In the genomic region with DNA sequence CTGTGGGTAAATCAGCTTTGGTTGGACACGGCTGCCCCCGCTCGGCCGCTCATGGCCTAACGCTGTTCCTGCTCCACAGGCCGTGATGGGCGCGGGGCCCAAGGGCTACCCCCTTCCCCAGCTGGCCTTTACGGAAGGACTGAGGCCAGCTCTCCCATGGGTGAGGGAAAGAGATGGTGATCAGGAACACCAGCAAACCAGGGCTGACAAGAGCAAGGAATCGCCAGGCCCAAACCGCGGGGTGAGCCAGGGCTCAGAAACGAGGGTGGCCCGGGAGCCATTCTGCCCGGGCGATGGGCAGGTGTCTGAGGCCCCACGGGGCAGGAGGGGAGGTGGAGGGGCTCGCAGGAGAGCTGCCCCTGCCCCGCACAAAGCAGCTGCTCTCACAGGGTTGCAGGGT, we compare ENCODE assay signal across 21 cellular contexts. TPM values are rescaled to one million over a fixed set of nuclear protein-coding genes. Genes with fewer than 3 reads are reported as not detected.
A peak's percentile ranks its signal among the peaks of the same experiment; 100 is the strongest.
DNase-seq lines count a peak whose midpoint lies in the region; ATAC-seq, FAIRE-seq and TF ChIP-seq lines count a peak whose summit lies in the region.
"Had no signal": no experiment of that assay in that cellular context is flagged by ENCODE, and none has a peak within 500 bp of the region (broad histone marks: within the 10 kb centered on the region; RNA-seq: fewer than 3 reads in every experiment).

No MANE protein-coding gene starts in this region.

- peaks cover 10% of the 10 kb centered on the region for H3K4me1 Mint-ChIP-seq in stimulated activated effector memory CD8-positive, alpha-beta T cell treated with anti-CD3 and anti-CD28 coated beads, Interleukin-12 subunit alpha, Interleukin-12 subunit beta, amount 100 ng/mL, for 72 hours

- TF ChIP-seq EP300 in HepG2 (IDR thresholded peaks at IDR 0.05; ENCODE audit: low read depth in 2 of 2, low read length in 2 of 2) (no peak), HepG2 (CRISPR knock-in tag; IDR thresholded peaks at IDR 0.05; ENCODE audit: borderline replicate concordance) (no peak)

- H4K20me1 ChIP-seq in HepG2 (ENCODE audit: insufficient read depth, low read length): no peaks in the 10 kb centered on the region

- no peak overlapping the region for H4K91ac ChIP-seq in neuronal stem cell (ENCODE audit: low read depth, low read length, poor library complexity)

- H2AFZ ChIP-seq in HepG2 (ENCODE audit: low read length) (no peak overlapping the region), neuronal stem cell (ENCODE audit: low read length) (no peak overlapping the region)

- H2BK15ac ChIP-seq in neuronal stem cell (ENCODE audit: low read length): no peak overlapping the region

- H3K14ac ChIP-seq in neuronal stem cell (ENCODE audit: low read length): no peak overlapping the region

- no peak overlapping the region for H4K8ac ChIP-seq in neuronal stem cell (ENCODE audit: low read depth, low read length)

- H3K9me3 Mint-ChIP-seq in stimulated activated effector memory CD8-positive, alpha-beta T cell treated with anti-CD3 and anti-CD28 coated beads, Interleukin-12 subunit alpha, Interleukin-12 subunit beta, amount 100 ng/mL, for 72 hours: peaks cover 3% of the 10 kb centered on the region
- H3K9me3 Mint-ChIP-seq: CD8-positive, alpha-beta T cell had no signal

- no peak for TF ChIP-seq POLR2A in right lobe of liver (IDR thresholded peaks at IDR 0.05)
- TF ChIP-seq POLR2A in HepG2 (IDR thresholded peaks at IDR 0.05; ENCODE audit: insufficient read depth in 1 of 2, low read depth in 2 of 2, low read length in 2 of 2): no peak

- POLR2A ChIA-PET in HepG2 (lab: Yijun Ruan, JAX): no interaction called here

- no peak for TF ChIP-seq RAD21 in HepG2 (CRISPR knock-in tag; IDR thresholded peaks at IDR 0.05)

- no peak overlapping the region for H3K27ac Mint-ChIP-seq in stimulated activated effector memory CD8-positive, alpha-beta T cell treated with anti-CD3 and anti-CD28 coated beads, Interleukin-12 subunit alpha, Interleukin-12 subunit beta, amount 100 ng/mL, for 72 hours
- H3K27ac Mint-ChIP-seq: CD8-positive, alpha-beta T cell had no signal

- peaks cover 11% of the 10 kb centered on the region for H3K79me2 ChIP-seq in HepG2 (ENCODE audit: insufficient read depth, low read length)

- H3K9ac ChIP-seq in HepG2 (ENCODE audit: insufficient read depth, low read depth, low read length) (no peak overlapping the region), neuronal stem cell (ENCODE audit: low read depth, low read length, poor library complexity) (no peak overlapping the region)
- H3K9ac ChIP-seq: SK-N-SH had no signal

- no peaks in the 10 kb centered on the region for H3K27me3 ChIP-seq in right lobe of liver
- no peaks in the 10 kb centered on the region for H3K27me3 ChIP-seq in HepG2 (ENCODE audit: control insufficient read depth in 1 of 2, insufficient read depth in 2 of 2, low read length in 2 of 2)
- H3K27me3 ChIP-seq in neuronal stem cell (ENCODE audit: control insufficient read depth in 3 of 3, insufficient read depth in 3 of 3, low read depth in 1 of 3, low read length in 3 of 3): no peaks in the 10 kb centered on the region
- no peaks in the 10 kb centered on the region for H3K27me3 ChIP-seq in aorta (ENCODE audit: control insufficient read depth in 1 of 2, insufficient read depth in 2 of 2, low read length in 1 of 2)
- H3K27me3 ChIP-seq: BE2C had no signal

- no TSS peak for BruUV-seq in HepG2 (replicated peaks; lab: Mats Ljungman, UMichigan)

- H3K27ac ChIP-seq in right lobe of liver: no peak overlapping the region
- no peak overlapping the region for H3K27ac ChIP-seq in HepG2 (ENCODE audit: extremely low read length, insufficient read depth, low read length)
- H3K27ac ChIP-seq in neuronal stem cell (replicated peaks; ENCODE audit: low read length): no peak overlapping the region
- no peak overlapping the region for H3K27ac ChIP-seq in aorta (ENCODE audit: low read depth in 1 of 2, low read length in 2 of 2)

- H3K4ac ChIP-seq in neuronal stem cell (ENCODE audit: low read length): no peak overlapping the region

- WGBS in right lobe of liver (ENCODE audit: insufficient coverage, low coverage, low lambda C conversion rate, missing lambda C conversion rate): no CpG with 5 or more reads among the region's 19 CpGs
- WGBS in HepG2 (ENCODE audit: low lambda C conversion rate): 99% methylated on average over 12 of the region's 19 CpGs
- no CpG with 5 or more reads among the region's 19 CpGs for WGBS in neuronal stem cell (ENCODE audit: extremely low coverage in 2 of 2, insufficient read length in 2 of 2, insufficient replicate concordance in 1 of 2), 2 donors
- WGBS in aorta, 2 donors: 97% methylated on average over 19 of the region's 19 CpGs

- H3K18ac ChIP-seq in neuronal stem cell (ENCODE audit: low read length): no peak overlapping the region

- H3K9me3 ChIP-seq in right lobe of liver (no peaks in the 10 kb centered on the region), HepG2 (ENCODE audit: low read length) (no peaks in the 10 kb centered on the region), neuronal stem cell (replicated peaks in 1 of 2; ENCODE audit: control insufficient read depth in 2 of 2, insufficient read depth in 1 of 2, low read depth in 1 of 2, low read length in 2 of 2) (no peaks in the 10 kb centered on the region), aorta (ENCODE audit: control insufficient read depth, low read length) (no peaks in the 10 kb centered on the region)
- H3K9me3 ChIP-seq: BE2C, SK-N-SH had no signal

- no peak for FAIRE-seq in HepG2 (lab: Jason Lieb, UNC)
- FAIRE-seq: A204.1, GM12878, RCC 7860 had no signal

- H2BK5ac ChIP-seq in neuronal stem cell (ENCODE audit: low read length): peak overlapping the region; percentile 44

- no peak overlapping the region for H2BK12ac ChIP-seq in neuronal stem cell (ENCODE audit: low read length)

- intact Hi-C loops in right lobe of liver (cut with DNase I) (no loop called here), HepG2 (cut with micrococcal nuclease; ENCODE audit: unreplicated experiment) (no loop called here), left ventricle myocardium superior (cut with micrococcal nuclease) (no loop called here), aorta (cut with DNase I) (no loop called here)

- H3K4me1 ChIP-seq in right lobe of liver: no peaks in the 10 kb centered on the region
- H3K4me1 ChIP-seq in HepG2 (ENCODE audit: insufficient read depth, low read length): no peaks in the 10 kb centered on the region
- H3K4me1 ChIP-seq in neuronal stem cell (ENCODE audit: control insufficient read depth in 2 of 2, insufficient read depth in 1 of 2, low read depth in 1 of 2, low read length in 2 of 2): no peaks in the 10 kb centered on the region
- no peaks in the 10 kb centered on the region for H3K4me1 ChIP-seq in aorta (ENCODE audit: control insufficient read depth in 1 of 2, insufficient read depth in 2 of 2, low read length in 2 of 2)
- H3K4me1 ChIP-seq: BE2C had no signal

- TF ChIP-seq CTCF in right lobe of liver (IDR thresholded peaks at IDR 0.05) (no peak), HepG2 (CRISPR knock-in tag; IDR thresholded peaks at IDR 0.05) (no peak)

- H3K4me2 ChIP-seq in HepG2 (ENCODE audit: low read depth, low read length): no peak overlapping the region
- H3K4me2 ChIP-seq in neuronal stem cell (ENCODE audit: insufficient read depth, low read length, poor library complexity, severe bottlenecking): no peak overlapping the region
- H3K4me2 ChIP-seq: SK-N-SH had no signal

- H3K4me3 Mint-ChIP-seq in stimulated activated effector memory CD8-positive, alpha-beta T cell treated with anti-CD3 and anti-CD28 coated beads, Interleukin-12 subunit alpha, Interleukin-12 subunit beta, amount 100 ng/mL, for 72 hours: no peak overlapping the region
- H3K4me3 Mint-ChIP-seq: CD8-positive, alpha-beta T cell had no signal

- in situ Hi-C loops in HepG2 (cut with HindIII; ENCODE audit: extremely low pct_ligation_motif_present, low pct_unique_long_range_greater_than_20kb): no loop called here
- in situ Hi-C loops in KBM-7 (cut with MboI; ENCODE audit: low pct_unique_long_range_greater_than_20kb, low sequenced_read_pairs): no loop called here

- H3K36me3 ChIP-seq in right lobe of liver (no peaks in the 10 kb centered on the region), HepG2 (replicated peaks in 1 of 2; ENCODE audit: control insufficient read depth in 1 of 2, insufficient read depth in 2 of 2, low read length in 2 of 2) (peaks cover 9 to 22% of the 10 kb centered on the region in 2 experiments; a peak in 3 of 5 replicates), neuronal stem cell (replicated peaks in 1 of 2; ENCODE audit: control insufficient read depth in 2 of 2, insufficient read depth in 2 of 2, low read length in 2 of 2) (peaks cover 8 to 13% of the 10 kb centered on the region in 2 donors), aorta (ENCODE audit: control insufficient read depth in 1 of 2, insufficient read depth in 2 of 2, low read length in 1 of 2) (no peaks in the 10 kb centered on the region)
- H3K36me3 ChIP-seq: BE2C had no signal

- H3K4me3 ChIP-seq in right lobe of liver (no peak overlapping the region), HepG2 (replicated peaks in 1 of 3; ENCODE audit: insufficient read depth in 1 of 3, low read depth in 2 of 3, low read length in 3 of 3) (no peak overlapping the region), neuronal stem cell (ENCODE audit: low read length in 2 of 2) (no peak overlapping the region), aorta (ENCODE audit: low read length in 2 of 2) (no peak overlapping the region)
- H3K4me3 ChIP-seq: GM12878 had no signal

- DNase-seq in right lobe of liver: peak in 1 of 3 donors; percentile 38
- no peak for DNase-seq in HepG2 (ENCODE audit: low spot score)
- peak; percentile 27 for DNase-seq in left ventricle myocardium superior
- no peak for DNase-seq in neuronal stem cell (ENCODE audit: low spot score)
- DNase-seq in aorta: peak; percentile 44 to 59
- DNase-seq in KBM-7: no peak
- DNase-seq in stimulated activated effector memory CD8-positive, alpha-beta T cell treated with anti-CD3 and anti-CD28 coated beads, Interleukin-12 subunit alpha, Interleukin-12 subunit beta, amount 100 ng/mL, for 72 hours (ENCODE audit: low spot score in 2 of 2): no peak
- no peak for DNase-seq in HCEC 1CT
- DNase-seq: BE2C; Calu3; CD8-positive, alpha-beta T cell; GF-D8; NCI-H1105; NCI-H1694 treated with DMSO at 0.1 percent for 48 hours; NCI-H510A treated with DMSO at 0.1 percent for 48 hours; NCI-H774; SHP77; SK-N-SH had no signal

- ATAC-seq in right lobe of liver: peak in 3 of 4 donors; percentile 25 to 50 (median 30)
- ATAC-seq in HepG2: no peak
- ATAC-seq in left ventricle myocardium superior: no peak
- no peak for ATAC-seq in aorta (ENCODE audit: low FRiP score)
- ATAC-seq in stimulated activated effector memory CD8-positive, alpha-beta T cell treated with anti-CD3 and anti-CD28 coated beads, Interleukin-12 subunit alpha, Interleukin-12 subunit beta, amount 100 ng/mL, for 72 hours: no peak
- ATAC-seq: CD8-positive, alpha-beta T cell; GM12878 had no signal

- no peak overlapping the region for H3K23ac ChIP-seq in neuronal stem cell (ENCODE audit: low read depth, low read length, poor library complexity)

- peaks cover 29% of the 10 kb centered on the region for H3K36me3 Mint-ChIP-seq in stimulated activated effector memory CD8-positive, alpha-beta T cell treated with anti-CD3 and anti-CD28 coated beads, Interleukin-12 subunit alpha, Interleukin-12 subunit beta, amount 100 ng/mL, for 72 hours
- H3K36me3 Mint-ChIP-seq: CD8-positive, alpha-beta T cell had no signal

- CTCF ChIA-PET in HepG2 (lab: Yijun Ruan, JAX; ENCODE audit: low intra/inter-chr PET ratio, low total read pairs): no interaction called here

- peaks cover 18% of the 10 kb centered on the region for H3K79me1 ChIP-seq in neuronal stem cell (ENCODE audit: low read depth, low read length)

- no peak overlapping the region for H2BK120ac ChIP-seq in neuronal stem cell (ENCODE audit: low read depth, low read length)

- no peak overlapping the region for H2AK5ac ChIP-seq in neuronal stem cell (ENCODE audit: low read depth, low read length)

RNA-seq across cellular contexts. Expression of a gene that starts 26.6 kb away (rescaled TPM):
- total RNA-seq in right lobe of liver: 10 to 100 TPM in 4 of 6 experiments, 1 to 10 TPM in 2; 7.0 to 26.4 (median 11.9) TPM
- 15.2 and 19.7 TPM in 2 replicates for total RNA-seq in HepG2 (2016; rRNA removed; fragmentation: Illumina TruSeq; extraction: Trizol)
- total RNA-seq in HepG2 (2016; cell fraction: cytosol; rRNA removed; fragmentation: Illumina TruSeq; extraction: Trizol; ENCODE audit: low read depth): 11.8 and 14.0 TPM in 2 replicates
- 14.3 and 19.8 TPM in 2 replicates for total RNA-seq in HepG2 (2016; cell fraction: insoluble cytoplasmic fraction; rRNA removed; fragmentation: Illumina TruSeq; extraction: Trizol)
- total RNA-seq in HepG2 (2016; cell fraction: membrane; rRNA removed; fragmentation: Illumina TruSeq; extraction: Trizol): 22.2 and 30.5 TPM in 2 replicates
- total RNA-seq in HepG2 (2016; cell fraction: nucleus; rRNA removed; fragmentation: Illumina TruSeq; extraction: Trizol): 13.6 and 15.7 TPM in 2 replicates
- polyA plus RNA-seq in HepG2 (2011; rRNA removed): 12.7 and 16.4 TPM in 2 replicates
- 14.9 and 19.2 TPM in 2 replicates for polyA plus RNA-seq in HepG2 (2011; cell fraction: cytosol; rRNA removed)
- 55.4 and 63.5 TPM in 2 replicates for polyA plus RNA-seq in HepG2 (2011; cell fraction: nucleus; rRNA removed)
- polyA plus RNA-seq in HepG2 (2012): 10.5 and 10.7 TPM in 2 replicates
- 9.9 and 11.3 TPM in 2 replicates for polyA plus RNA-seq in HepG2 (2016; cell fraction: cytosol; fragmentation: Illumina TruSeq; extraction: Trizol; ENCODE audit: low read depth)
- 17.5 and 21.3 TPM in 2 replicates for polyA plus RNA-seq in HepG2 (2016; cell fraction: insoluble cytoplasmic fraction; fragmentation: Illumina TruSeq; extraction: Trizol; ENCODE audit: low read depth)
- polyA plus RNA-seq in HepG2 (2016; cell fraction: membrane; fragmentation: Illumina TruSeq; extraction: Trizol; ENCODE audit: low read depth): 22.0 and 22.5 TPM in 2 replicates
- polyA plus RNA-seq in HepG2 (2016; cell fraction: nucleus; fragmentation: Illumina TruSeq; extraction: Trizol; ENCODE audit: insufficient read depth, low read depth): 36.9 and 39.6 TPM in 2 replicates
- 7.5 and 47.4 TPM in 2 replicates for polyA minus RNA-seq in HepG2 (2011; rRNA and poly(A)+ RNA removed; ENCODE audit: low replicate concordance)
- polyA minus RNA-seq in HepG2 (2011; cell fraction: cytosol; rRNA and poly(A)+ RNA removed): 11.5 and 13.4 TPM in 2 replicates
- 4.2 and 5.7 TPM in 2 replicates for polyA minus RNA-seq in HepG2 (2011; cell fraction: nucleus; rRNA and poly(A)+ RNA removed)
- total RNA-seq in left ventricle myocardium superior: 2.8 TPM
- 0.63 TPM for polyA plus RNA-seq in neuronal stem cell (2013, experiment 1 of 2)
- 0.66 TPM for polyA plus RNA-seq in neuronal stem cell (2013, experiment 2 of 2)
- total RNA-seq in aorta: 10 to 100 TPM in 1 of 2 donors, 1 to 10 TPM in 1; 4.5 to 11.2 TPM
- polyA plus RNA-seq in aorta: 1 to 10 TPM; 2.8 to 5.0 TPM

RNA-seq across cellular contexts. Expression of a gene that starts 45.5 kb away (rescaled TPM):
- 10 to 100 TPM; 24.3 to 43.1 (median 31.8) TPM for total RNA-seq in right lobe of liver
- 140 and 171 TPM in 2 replicates for total RNA-seq in HepG2 (2016; rRNA removed; fragmentation: Illumina TruSeq; extraction: Trizol)
- 81.0 and 93.7 TPM in 2 replicates for total RNA-seq in HepG2 (2016; cell fraction: cytosol; rRNA removed; fragmentation: Illumina TruSeq; extraction: Trizol; ENCODE audit: low read depth)
- 144 and 177 TPM in 2 replicates for total RNA-seq in HepG2 (2016; cell fraction: insoluble cytoplasmic fraction; rRNA removed; fragmentation: Illumina TruSeq; extraction: Trizol)
- 105 and 123 TPM in 2 replicates for total RNA-seq in HepG2 (2016; cell fraction: membrane; rRNA removed; fragmentation: Illumina TruSeq; extraction: Trizol)
- 76.5 and 85.9 TPM in 2 replicates for total RNA-seq in HepG2 (2016; cell fraction: nucleus; rRNA removed; fragmentation: Illumina TruSeq; extraction: Trizol)
- 153 and 155 TPM in 2 replicates for polyA plus RNA-seq in HepG2 (2011; rRNA removed)
- 116 and 139 TPM in 2 replicates for polyA plus RNA-seq in HepG2 (2011; cell fraction: cytosol; rRNA removed)
- polyA plus RNA-seq in HepG2 (2011; cell fraction: nucleus; rRNA removed): 105 and 133 TPM in 2 replicates
- polyA plus RNA-seq in HepG2 (2012): 91.5 and 117 TPM in 2 replicates
- polyA plus RNA-seq in HepG2 (2016; cell fraction: cytosol; fragmentation: Illumina TruSeq; extraction: Trizol; ENCODE audit: low read depth): 71.0 and 75.6 TPM in 2 replicates
- 158 and 167 TPM in 2 replicates for polyA plus RNA-seq in HepG2 (2016; cell fraction: insoluble cytoplasmic fraction; fragmentation: Illumina TruSeq; extraction: Trizol; ENCODE audit: low read depth)
- polyA plus RNA-seq in HepG2 (2016; cell fraction: membrane; fragmentation: Illumina TruSeq; extraction: Trizol; ENCODE audit: low read depth): 89.5 and 100 TPM in 2 replicates
- polyA plus RNA-seq in HepG2 (2016; cell fraction: nucleus; fragmentation: Illumina TruSeq; extraction: Trizol; ENCODE audit: insufficient read depth, low read depth): 146 and 157 TPM in 2 replicates
- 24.9 and 155 TPM in 2 replicates for polyA minus RNA-seq in HepG2 (2011; rRNA and poly(A)+ RNA removed; ENCODE audit: low replicate concordance)
- polyA minus RNA-seq in HepG2 (2011; cell fraction: cytosol; rRNA and poly(A)+ RNA removed): 40.2 and 55.3 TPM in 2 replicates
- 50.2 and 66.8 TPM in 2 replicates for polyA minus RNA-seq in HepG2 (2011; cell fraction: nucleus; rRNA and poly(A)+ RNA removed)
- total RNA-seq in left ventricle myocardium superior: 5.9 TPM
- 9.5 TPM for polyA plus RNA-seq in neuronal stem cell (2013, experiment 1 of 2)
- 8.7 TPM for polyA plus RNA-seq in neuronal stem cell (2013, experiment 2 of 2)
- total RNA-seq in aorta: 10 to 100 TPM; 18.8 to 24.8 TPM
- polyA plus RNA-seq in aorta: 10 to 100 TPM; 54.7 to 64.6 TPM

Comparison
In these comparisons a context has a peak if more than half of its experiments do, and no peak if none do; other contexts are left out.
1. ATAC-seq: peak in right lobe of liver (3 of 4); none in HepG2 (single experiment), left ventricle myocardium superior (single experiment), aorta (single experiment) and stimulated activated effector memory CD8-positive, alpha-beta T cell treated with anti-CD3 and anti-CD28 coated beads, Interleukin-12 subunit alpha, Interleukin-12 subunit beta, amount 100 ng/mL, for 72 hours (single experiment).
2. DNase-seq: peak in left ventricle myocardium superior (single experiment) and aorta (2 of 2); none in HepG2 (single experiment), neuronal stem cell (single experiment), KBM-7 (single experiment), stimulated activated effector memory CD8-positive, alpha-beta T cell treated with anti-CD3 and anti-CD28 coated beads, Interleukin-12 subunit alpha, Interleukin-12 subunit beta, amount 100 ng/mL, for 72 hours (0 of 2) and HCEC 1CT (single experiment).